In genomic region chr9:127958728-127959127, GRCh38 we compare ENCODE assay signal across 18 cellular contexts. TPM values are rescaled to one million over a fixed set of nuclear protein-coding genes. Genes with fewer than 3 reads are reported as not detected.
DNase-seq lines count a peak whose midpoint lies in the region; ATAC-seq lines count a peak whose summit lies in the region.
"Had no signal": no experiment of that assay in that cellular context is flagged by ENCODE, and none has a peak within 500 bp of the region (broad histone marks: within the 10 kb centered on the region; RNA-seq: fewer than 3 reads in every experiment).

No MANE protein-coding gene starts in this region.

- DNase-seq in CD4-positive, CD25-positive, alpha-beta regulatory T cell: no peak
- no peak for DNase-seq in effector memory CD4-positive, alpha-beta T cell
- no peak for DNase-seq in cerebellum (ENCODE audit: low spot score)
- DNase-seq in stimulated activated CD4-positive, alpha-beta T cell treated with anti-CD3 and anti-CD28 coated beads, Interleukin-15, amount 100 ng/mL, for 24 hours: no peak
- DNase-seq: activated CD8-positive, alpha-beta memory T cell treated with anti-CD3 and anti-CD28 coated beads, Interleukin-2, amount 50 U/mL, for 48 hours; effector CD4-positive, alpha-beta T cell; head of caudate nucleus; HFFc6; Kasumi-1; left ventricle myocardium superior; NCI-H1092 treated with DMSO at 0.1 percent for 48 hours; NCI-H2081 treated with DMSO at 0.1 percent for 48 hours; NCI-H510A had no signal

- H3K4me3 ChIP-seq in CD4-positive, CD25-positive, alpha-beta regulatory T cell (ENCODE audit: low read depth, low read length): peak overlapping the region; percentile 52
- H3K4me3 ChIP-seq in effector memory CD4-positive, alpha-beta T cell (ENCODE audit: insufficient read depth, low read depth, low read length, poor library complexity, severe bottlenecking): no peak overlapping the region
- H3K4me3 ChIP-seq: thoracic aorta had no signal

- peaks cover 41 to 100% (median 79%) of the 10 kb centered on the region in 4 donors for H3K4me1 Mint-ChIP-seq in CD4-positive, CD25-positive, alpha-beta regulatory T cell
- H3K4me1 Mint-ChIP-seq in IgD-negative memory B cell: peaks cover 51 to 62% (median 55%) of the 10 kb centered on the region in 3 donors

- H3K9me3 Mint-ChIP-seq in CD4-positive, CD25-positive, alpha-beta regulatory T cell: no peaks in the 10 kb centered on the region
- H3K9me3 Mint-ChIP-seq in IgD-negative memory B cell: peaks cover 0 to 3% (median 0%) of the 10 kb centered on the region in 3 donors
- H3K9me3 Mint-ChIP-seq: HFFc6 had no signal

- H3K9me3 ChIP-seq in CD4-positive, CD25-positive, alpha-beta regulatory T cell (ENCODE audit: control insufficient read depth in 2 of 2, low read length in 2 of 2): no peaks in the 10 kb centered on the region
- H3K9me3 ChIP-seq in effector memory CD4-positive, alpha-beta T cell (ENCODE audit: control insufficient read depth, low read length): no peaks in the 10 kb centered on the region
- H3K9me3 ChIP-seq: thoracic aorta had no signal

- H3K36me3 ChIP-seq in CD4-positive, CD25-positive, alpha-beta regulatory T cell (ENCODE audit: control insufficient read depth, insufficient read depth, low read length): peaks cover 33% of the 10 kb centered on the region
- peaks cover 13% of the 10 kb centered on the region for H3K36me3 ChIP-seq in effector memory CD4-positive, alpha-beta T cell (ENCODE audit: control insufficient read depth, insufficient read depth, low read length)
- H3K36me3 ChIP-seq: thoracic aorta had no signal

- H3K27me3 Mint-ChIP-seq in CD4-positive, CD25-positive, alpha-beta regulatory T cell: no peaks in the 10 kb centered on the region
- H3K27me3 Mint-ChIP-seq in IgD-negative memory B cell: no peaks in the 10 kb centered on the region

- H3K36me3 Mint-ChIP-seq in CD4-positive, CD25-positive, alpha-beta regulatory T cell: peaks cover 46% of the 10 kb centered on the region
- peaks cover 5% of the 10 kb centered on the region for H3K36me3 Mint-ChIP-seq in IgD-negative memory B cell
- H3K36me3 Mint-ChIP-seq: WTC11 had no signal

- no peaks in the 10 kb centered on the region for H3K27me3 ChIP-seq in CD4-positive, CD25-positive, alpha-beta regulatory T cell (ENCODE audit: control insufficient read depth, insufficient read depth, low read length)
- H3K27me3 ChIP-seq in effector memory CD4-positive, alpha-beta T cell (replicated peaks; ENCODE audit: control insufficient read depth, insufficient read depth, low read length, poor library complexity, severe bottlenecking): no peaks in the 10 kb centered on the region

- peaks cover 100% of the 10 kb centered on the region for H3K4me1 ChIP-seq in CD4-positive, CD25-positive, alpha-beta regulatory T cell (ENCODE audit: control insufficient read depth, insufficient read depth, low read length, poor library complexity, severe bottlenecking)
- H3K4me1 ChIP-seq in effector memory CD4-positive, alpha-beta T cell (ENCODE audit: control insufficient read depth, insufficient read depth, low read length, poor library complexity, severe bottlenecking): peaks cover 87% of the 10 kb centered on the region

- ATAC-seq in CD4-positive, CD25-positive, alpha-beta regulatory T cell (ENCODE audit: low read depth in 2 of 2): no peak
- no peak for ATAC-seq in GM18861 (IDR thresholded peaks at IDR 0.05; ENCODE audit: unreplicated experiment)
- ATAC-seq: left ventricle myocardium superior, WTC11 had no signal

- peak overlapping the region; percentile 60 to 98 (median 97) for H3K27ac Mint-ChIP-seq in CD4-positive, CD25-positive, alpha-beta regulatory T cell
- H3K27ac Mint-ChIP-seq in IgD-negative memory B cell: peak overlapping the region; percentile 24 to 71 (median 67)
- H3K27ac Mint-ChIP-seq: HFFc6, WTC11 had no signal

- peak overlapping the region; percentile 66 to 95 (median 69) for H3K4me3 Mint-ChIP-seq in CD4-positive, CD25-positive, alpha-beta regulatory T cell
- no peak overlapping the region for H3K4me3 Mint-ChIP-seq in IgD-negative memory B cell
- H3K4me3 Mint-ChIP-seq: HFFc6, WTC11 had no signal

- peak overlapping the region; percentile 67 for H3K27ac ChIP-seq in CD4-positive, CD25-positive, alpha-beta regulatory T cell (ENCODE audit: insufficient read depth, low read length, poor library complexity, severe bottlenecking)
- H3K27ac ChIP-seq in effector memory CD4-positive, alpha-beta T cell (ENCODE audit: insufficient read depth, low read length, poor library complexity, severe bottlenecking): peak overlapping the region; percentile 1
- H3K27ac ChIP-seq: parathyroid adenoma, thoracic aorta had no signal

RNA-seq across cellular contexts. Expression of gene DPM2, which starts 21.1 kb away (rescaled TPM):
- total RNA-seq in CD4-positive, CD25-positive, alpha-beta regulatory T cell: 35.7 TPM
- polyA plus RNA-seq in CD4-positive, CD25-positive, alpha-beta regulatory T cell: 10 to 100 TPM; 27.5 to 30.6 (median 29.7) TPM
- 44.9 TPM for polyA plus RNA-seq in IgD-negative memory B cell
- total RNA-seq in cerebellum: 11.0 TPM

RNA-seq across cellular contexts. Expression of gene EEIG1, which starts 22.1 kb away (rescaled TPM):
- total RNA-seq in CD4-positive, CD25-positive, alpha-beta regulatory T cell: 402 TPM
- polyA plus RNA-seq in CD4-positive, CD25-positive, alpha-beta regulatory T cell: 100 to 1,000 TPM; 140 to 190 (median 177) TPM
- polyA plus RNA-seq in IgD-negative memory B cell: 90.5 TPM
- total RNA-seq in cerebellum: 6.6 TPM

RNA-seq across cellular contexts. Expression of gene PIP5KL1, which starts 28.2 kb away (rescaled TPM):
- total RNA-seq in CD4-positive, CD25-positive, alpha-beta regulatory T cell: 3.3 TPM
- 1 to 10 TPM in 1 of 4 donors, under 1 TPM in 2, not detected in 1; 0.22 to 1.1 (median 0.81) TPM for polyA plus RNA-seq in CD4-positive, CD25-positive, alpha-beta regulatory T cell
- polyA plus RNA-seq in IgD-negative memory B cell: 1.1 TPM
- 3.5 TPM for total RNA-seq in cerebellum
- total RNA-seq: left ventricle myocardium superior had no signal

RNA-seq across cellular contexts. Expression of gene ST6GALNAC4, which starts 41.9 kb away (rescaled TPM):
- total RNA-seq in CD4-positive, CD25-positive, alpha-beta regulatory T cell: 31.6 TPM
- 10 to 100 TPM; 23.1 to 23.8 (median 23.7) TPM for polyA plus RNA-seq in CD4-positive, CD25-positive, alpha-beta regulatory T cell
- polyA plus RNA-seq in IgD-negative memory B cell: 32.5 TPM
- 9.0 TPM for total RNA-seq in cerebellum

RNA-seq across cellular contexts. Expression of gene ST6GALNAC6, which starts 59.3 kb away (rescaled TPM):
- 136 TPM for total RNA-seq in CD4-positive, CD25-positive, alpha-beta regulatory T cell
- 10 to 100 TPM; 43.7 to 50.5 (median 47.9) TPM for polyA plus RNA-seq in CD4-positive, CD25-positive, alpha-beta regulatory T cell
- polyA plus RNA-seq in IgD-negative memory B cell: 38.9 TPM
- 18.8 TPM for total RNA-seq in cerebellum

Comparison
In these comparisons a context has a peak if more than half of its experiments do, and no peak if none do; other contexts are left out.
1. H3K4me3 Mint-ChIP-seq: peak in CD4-positive, CD25-positive, alpha-beta regulatory T cell (4 of 4); none in IgD-negative memory B cell (0 of 4).
2. RNA of gene EEIG1, which starts 22.1 kb away (total RNA-seq): 402 TPM in CD4-positive, CD25-positive, alpha-beta regulatory T cell (single experiment); 6.6 TPM in cerebellum (single experiment); every median in the first group is over 10 times any median in the second.